ENCODE assay signal across 18 cellular contexts in genomic region chr6:163402616-163403015, GRCh38. TPM values are rescaled to one million over a fixed set of nuclear protein-coding genes. Genes with fewer than 3 reads are reported as not detected.
DNase-seq lines count a peak whose midpoint lies in the region; ATAC-seq, FAIRE-seq and TF ChIP-seq lines count a peak whose summit lies in the region.
"Had no signal": no experiment of that assay in that cellular context is flagged by ENCODE, and none has a peak within 500 bp of the region (broad histone marks: within the 10 kb centered on the region; RNA-seq: fewer than 3 reads in every experiment).

No MANE protein-coding gene starts in this region.

- 89% methylated on average over 7 of the region's 7 CpGs; no CpG with 5 or more reads in 1 of the 2 experiments for WGBS in H1 (ENCODE audit: extremely low coverage in 1 of 2, insufficient coverage in 1 of 2, insufficient read length in 1 of 2, insufficient replicate concordance in 2 of 2, low coverage in 1 of 2, low lambda C conversion rate in 2 of 2, missing lambda C conversion rate in 1 of 2), 2 experiments
- WGBS in tibial nerve, 2 donors = 51 to 66% methylated on average over 7 of the region's 7 CpGs

- H3K79me2 ChIP-seq in H1 (ENCODE audit: control insufficient read depth in 1 of 2, insufficient read depth in 2 of 2, low read length in 2 of 2) (no peaks in the 10 kb centered on the region), PC-3 (ENCODE audit: low read length) (no peaks in the 10 kb centered on the region)

- no peak for TF ChIP-seq POLR2A in H1 (IDR thresholded peaks at IDR 0.05; ENCODE audit: control extremely low read depth in 1 of 2, low read depth in 2 of 2, low read length in 2 of 2)
- TF ChIP-seq POLR2A in tibial nerve (IDR thresholded peaks at IDR 0.05) = no peak

- H3K4me1 Mint-ChIP-seq in T-helper 17 cell = peaks cover 11% of the 10 kb centered on the region

- no peak for TF ChIP-seq RAD21 in H1 (IDR thresholded peaks at IDR 0.05 in 1 of 2, conservative IDR thresholded peaks at IDR 0.05 in 1 of 2; ENCODE audit: low read depth in 2 of 2, low read length in 2 of 2)

- no peaks in the 10 kb centered on the region for H3K79me1 ChIP-seq in H1 (ENCODE audit: low read depth, low read length)

- H2AK5ac ChIP-seq in H1 (ENCODE audit: low read depth, low read length) = no peak overlapping the region

- H3K23me2 ChIP-seq in H1 (ENCODE audit: low read depth, low read length) = no peaks in the 10 kb centered on the region

- H3K23ac ChIP-seq in H1 (ENCODE audit: insufficient read length) = no peak overlapping the region

- H3K9me3 ChIP-seq in BLaER1 treated with 17β-estradiol and CSF1 and Interleukin-3, amounts not matched to agents 10 nM and 100 nM (replicated peaks in 1 of 11) = 0 out of 22 replicates have a peak, but pooled peaks cover 0 to 6% (median 0%) of the 10 kb centered on the region in 11 experiments
- H3K9me3 ChIP-seq in T-helper 17 cell (ENCODE audit: control insufficient read depth, low read length, poor library complexity, severe bottlenecking) = no peaks in the 10 kb centered on the region
- H3K9me3 ChIP-seq in H1 (ENCODE audit: insufficient read depth in 2 of 2, low read depth in 1 of 2, low read length in 1 of 2) = no peaks in the 10 kb centered on the region
- no peaks in the 10 kb centered on the region for H3K9me3 ChIP-seq in tibial nerve
- no peaks in the 10 kb centered on the region for H3K9me3 ChIP-seq in PC-3 (ENCODE audit: low read length)

- H3K14ac ChIP-seq in H1 (ENCODE audit: insufficient read length) = no peak overlapping the region

- no peak overlapping the region for H3K18ac ChIP-seq in H1 (ENCODE audit: extremely low read depth, low read length)

- H3K9ac ChIP-seq in BLaER1 treated with 17β-estradiol and CSF1 and Interleukin-3, amounts not matched to agents 10 nM and 100 nM = peak overlapping the region in 1 of 11 experiments; percentile 19; a peak in 1 of 22 replicates
- H3K9ac ChIP-seq in H1 (replicated peaks in 1 of 4; ENCODE audit: extremely low read depth in 1 of 4, low read depth in 3 of 4, low read length in 3 of 4) (no peak overlapping the region; a peak in 1 of 7 replicates), PC-3 (ENCODE audit: low read length) (no peak overlapping the region)

- TF ChIP-seq EP300 in H1 (IDR thresholded peaks at IDR 0.05; ENCODE audit: borderline replicate concordance in 1 of 2, low read depth in 2 of 2, low read length in 2 of 2) (no peak), tibial nerve (IDR thresholded peaks at IDR 0.05) (no peak)

- H3K36me3 Mint-ChIP-seq in T-helper 17 cell (ENCODE audit: low read depth) = no peaks in the 10 kb centered on the region
- H3K36me3 Mint-ChIP-seq: CD8-positive, alpha-beta T cell; IgD-negative memory B cell had no signal

- no peak overlapping the region for H4K5ac ChIP-seq in H1 (ENCODE audit: insufficient read length, low read depth, low read length)

- H2BK20ac ChIP-seq in H1 (ENCODE audit: low read length) = no peak overlapping the region

- no peak overlapping the region for H3K4me3 ChIP-seq in BLaER1 treated with 17β-estradiol and CSF1 and Interleukin-3, amounts not matched to agents 10 nM and 100 nM
- no peak overlapping the region for H3K4me3 ChIP-seq in H1 (ENCODE audit: extremely low read depth in 1 of 4, insufficient read depth in 2 of 4, low read depth in 3 of 4, low read length in 4 of 4)
- H3K4me3 ChIP-seq in tibial nerve = no peak overlapping the region
- H3K4me3 ChIP-seq in PC-3 (ENCODE audit: low read length) = no peak overlapping the region
- H3K4me3 ChIP-seq: GM23338 had no signal

- H2BK120ac ChIP-seq in H1 (replicated peaks; ENCODE audit: low read depth, low read length) = peak overlapping the region; percentile 69

- no TSS peak for BruUV-seq in PC-3 (replicated peaks; lab: Mats Ljungman, UMichigan)

- H4K8ac ChIP-seq in H1 (ENCODE audit: extremely low read depth, insufficient read depth, low read length) = peak overlapping the region; percentile 53; the same call in 1 of the 2 replicates

- H3K9me2 ChIP-seq in PC-3 (replicated peaks; ENCODE audit: low read length) = no peaks in the 10 kb centered on the region

- no peaks in the 10 kb centered on the region for H3F3A ChIP-seq in PC-3 (ENCODE audit: low read length, unreplicated experiment)

- H3K4me3 Mint-ChIP-seq in T-helper 17 cell = peak overlapping the region; percentile 12
- H3K4me3 Mint-ChIP-seq: CD8-positive, alpha-beta T cell; GM23338; IgD-negative memory B cell had no signal

- ATAC-seq in T-helper 17 cell (no peak), PC-3 (no peak)
- ATAC-seq: CD8-positive, alpha-beta T cell; GM23338; HCT116 had no signal

- no peak for FAIRE-seq in H1 (lab: Jason Lieb, UNC)
- FAIRE-seq: A204.1, HTR-8/SVneo had no signal

- no peaks in the 10 kb centered on the region for H4K20me1 ChIP-seq in BLaER1 treated with 17β-estradiol and CSF1 and Interleukin-3, amounts not matched to agents 10 nM and 100 nM
- H4K20me1 ChIP-seq in H1 (replicated peaks in 1 of 2; ENCODE audit: control insufficient read depth in 1 of 2, insufficient read depth in 2 of 2, low read length in 2 of 2) (no peaks in the 10 kb centered on the region), PC-3 (ENCODE audit: low read length) (no peaks in the 10 kb centered on the region)

- peak overlapping the region; percentile 30 to 93 (median 47); a peak in 15 of 22 replicates for H3K4me2 ChIP-seq in BLaER1 treated with 17β-estradiol and CSF1 and Interleukin-3, amounts not matched to agents 10 nM and 100 nM
- H3K4me2 ChIP-seq in H1 (ENCODE audit: insufficient read depth in 1 of 2, low read depth in 2 of 2, low read length in 2 of 2) (no peak overlapping the region), PC-3 (ENCODE audit: low read length) (no peak overlapping the region)
- H3K4me2 ChIP-seq: GM23338 had no signal

- CTCF ChIA-PET in H1 (lab: Charles Lee; ENCODE audit: partially characterized antibody) (interaction anchor here (1.3 kb wide), 1 partner anchor 15 kb away, joined by 3 read pairs; no protein-coding TSS in a partner anchor), PC-3 (lab: Charles Lee) (no interaction called here)

- H2AFZ ChIP-seq in H1 (ENCODE audit: low read length) (no peak overlapping the region), PC-3 (ENCODE audit: low read length) (no peak overlapping the region)

- peak overlapping the region; percentile 95; the same call in 1 of the 2 replicates for H2BK15ac ChIP-seq in H1 (ENCODE audit: low read length)

- no peak overlapping the region for H3K56ac ChIP-seq in H1 (replicated peaks; ENCODE audit: insufficient read length, low read depth, low read length)

- H2BK5ac ChIP-seq in H1 (ENCODE audit: low read depth, low read length) = no peak overlapping the region; the same call in 1 of the 2 replicates

- TF ChIP-seq CTCF in H1 (IDR thresholded peaks at IDR 0.05; ENCODE audit: control extremely low read depth in 1 of 3, insufficient read depth in 1 of 3, low read depth in 1 of 3, low read length in 3 of 3) = no peak
- TF ChIP-seq CTCF in tibial nerve (IDR thresholded peaks at IDR 0.05) = no peak
- TF ChIP-seq CTCF in PC-3 (conservative IDR thresholded peaks at IDR 0.05; ENCODE audit: low read depth, low read length) = no peak

- no peaks in the 10 kb centered on the region for H3K36me3 ChIP-seq in BLaER1 treated with 17β-estradiol and CSF1 and Interleukin-3, amounts not matched to agents 10 nM and 100 nM
- H3K36me3 ChIP-seq in H1 (ENCODE audit: control insufficient read depth in 2 of 4, insufficient read depth in 4 of 4, low read length in 3 of 4) = no peaks in the 10 kb centered on the region
- no peaks in the 10 kb centered on the region for H3K36me3 ChIP-seq in tibial nerve
- no peaks in the 10 kb centered on the region for H3K36me3 ChIP-seq in PC-3 (ENCODE audit: low read depth, low read length)

- intact Hi-C loops in PC-3 (cut with micrococcal nuclease) = no loop called here

- POLR2A ChIA-PET in H1 (lab: Charles Lee; ENCODE audit: partially characterized antibody) = no interaction called here
- POLR2A ChIA-PET in PC-3 (lab: Charles Lee; ENCODE audit: unreplicated experiment) = no interaction called here

- peaks cover under 1% of the 10 kb centered on the region for H3K27me3 Mint-ChIP-seq in T-helper 17 cell

- H2BK12ac ChIP-seq in H1 (ENCODE audit: low read depth, low read length) = no peak overlapping the region

- no peaks in the 10 kb centered on the region for H3K27me3 ChIP-seq in BLaER1 treated with 17β-estradiol and CSF1 and Interleukin-3, amounts not matched to agents 10 nM and 100 nM
- H3K27me3 ChIP-seq in H1 (replicated peaks in 1 of 4; ENCODE audit: control insufficient read depth in 3 of 4, extremely low read depth in 1 of 4, insufficient read depth in 3 of 4, low read length in 3 of 4) (no peaks in the 10 kb centered on the region), tibial nerve (no peaks in the 10 kb centered on the region), PC-3 (ENCODE audit: low read length) (no peaks in the 10 kb centered on the region)

- peak overlapping the region in 3 of 11 experiments; percentile 94 to 97 (median 95); a peak in 4 of 22 replicates for H3K27ac ChIP-seq in BLaER1 treated with 17β-estradiol and CSF1 and Interleukin-3, amounts not matched to agents 10 nM and 100 nM
- no peak overlapping the region for H3K27ac ChIP-seq in H1 (ENCODE audit: low read depth, low read length)
- H3K27ac ChIP-seq in tibial nerve = peak overlapping the region; percentile 37 to 96 (median 86)
- H3K27ac ChIP-seq in PC-3 (ENCODE audit: low read length) = no peak overlapping the region

- peak overlapping the region; percentile 72 for H3K4ac ChIP-seq in H1 (replicated peaks; ENCODE audit: insufficient read length, low read depth, low read length)

- peak overlapping the region; percentile 40 for H4K91ac ChIP-seq in H1 (replicated peaks; ENCODE audit: insufficient read length, low read length)

- DNase-seq in T-helper 17 cell (no peak), H1 (ENCODE audit: low read depth in 1 of 2, low spot score in 2 of 2) (peak in 1 of 2 experiments; percentile 24), tibial nerve (ENCODE audit: low spot score in 2 of 2) (no peak), NCI-H1048 (lab: John Stamatoyannopoulos, UW) (no peak), cerebellar cortex (ENCODE audit: low spot score) (no peak), PC-3 (no peak)
- DNase-seq: AML-193; Calu3; CD8-positive, alpha-beta T cell; DMS79 treated with DMSO at 0.1 percent for 48 hours; GF-D8; H7 had no signal

- H3K27ac Mint-ChIP-seq in T-helper 17 cell = no peak overlapping the region
- H3K27ac Mint-ChIP-seq: CD8-positive, alpha-beta T cell; IgD-negative memory B cell had no signal

- H3K4me1 ChIP-seq in BLaER1 treated with 17β-estradiol and CSF1 and Interleukin-3, amounts not matched to agents 10 nM and 100 nM = peaks cover 33 to 89% (median 48%) of the 10 kb centered on the region in 10 experiments
- H3K4me1 ChIP-seq in H1 (replicated peaks in 1 of 4; ENCODE audit: control insufficient read depth in 3 of 4, insufficient read depth in 4 of 4, low read length in 3 of 4) (peaks cover 0 to 7% (median 4%) of the 10 kb centered on the region in 4 experiments; a peak in 5 of 7 replicates), tibial nerve (peaks cover 0 to 76% (median 39%) of the 10 kb centered on the region in 4 donors), PC-3 (ENCODE audit: insufficient read depth, low read length) (no peaks in the 10 kb centered on the region)

RNA-seq across cellular contexts. Expression of gene QKI, which starts 11.9 kb away (rescaled TPM):
- 10 to 100 TPM; 87.4 to 95.3 TPM for total RNA-seq in T-helper 17 cell
- 183 and 187 TPM in 2 replicates for total RNA-seq in H1 (2021; fragmentation: NEBNext Ultra II Directional; extraction: Animal tissue kit (Norgen Biotek cat#: 25700))
- polyA plus RNA-seq in H1 (2011; rRNA removed) = 181 and 192 TPM in 2 replicates
- polyA plus RNA-seq in H1 (2011; cell fraction: cytosol; rRNA removed) = 139 TPM
- polyA plus RNA-seq in H1 (2011; cell fraction: nucleus; rRNA removed) = 515 TPM
- polyA plus RNA-seq in H1 (2012, experiment 1 of 2) = 88.8 to 150 TPM (median 131 TPM) in 4 replicates
- 21.1 TPM for polyA plus RNA-seq in H1 (2012, experiment 2 of 2)
- polyA plus RNA-seq in H1 (2013, experiment 1 of 2) = 128 TPM
- polyA plus RNA-seq in H1 (2013, experiment 2 of 2) = 113 TPM
- 550 and 562 TPM in 2 replicates for polyA minus RNA-seq in H1 (2011; rRNA and poly(A)+ RNA removed)
- 165 TPM for polyA minus RNA-seq in H1 (2011; cell fraction: cytosol; rRNA and poly(A)+ RNA removed)
- polyA minus RNA-seq in H1 (2011; cell fraction: nucleus; rRNA and poly(A)+ RNA removed) = 460 TPM
- 100 to 1,000 TPM; 365 to 570 (median 511) TPM for total RNA-seq in tibial nerve
- 64.3 and 87.7 TPM in 2 replicates for total RNA-seq in PC-3 (2014; rRNA removed)

Comparison
In these comparisons a context has a peak if more than half of its experiments do, and no peak if none do; other contexts are left out.
1. H3K27ac ChIP-seq: peak in tibial nerve (4 of 4); none in H1 (single experiment) and PC-3 (single experiment).
2. H3K4me2 ChIP-seq: peak in BLaER1 treated with 17β-estradiol and CSF1 and Interleukin-3, amounts not matched to agents 10 nM and 100 nM (11 of 11); none in H1 (0 of 2) and PC-3 (single experiment).